In the genomic region with DNA sequence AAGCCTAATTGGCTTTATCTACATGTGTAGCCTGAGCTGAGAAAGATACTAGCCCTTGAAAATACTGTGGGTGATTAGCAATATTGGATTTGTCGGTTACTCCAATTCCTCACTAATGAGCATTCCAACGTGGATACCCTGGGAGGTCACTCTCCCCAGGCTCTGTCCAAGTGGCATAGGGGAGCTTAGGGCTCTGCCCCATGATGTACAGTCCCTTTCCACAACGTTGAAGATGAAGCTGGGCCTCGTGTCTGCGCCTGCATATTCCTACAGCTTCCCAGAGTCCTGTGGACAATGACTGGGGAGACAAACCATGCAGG, we compare ENCODE assay signal across 1 cellular context.
TF ChIP-seq lines count a peak whose summit lies in the region.

No MANE protein-coding gene starts in this region.

TF ChIP-seq in K562, 482 proteins besides CTCF, POLR2A, EP300 and RAD21 (continued from another document and continues in another):
- TF ChIP-seq FOXM1 (IDR thresholded peaks at IDR 0.05; ENCODE audit: low read depth) (no peak), FOXM1 (CRISPR knock-in tag; IDR thresholded peaks at IDR 0.05; ENCODE audit: low read depth) (no peak), ZNF253 (CRISPR knock-in tag; conservative IDR thresholded peaks at IDR 0.05) (peak; percentile 87), GATA2 (CRISPR knock-in tag; IDR thresholded peaks at IDR 0.05) (no peak), NFRKB (IDR thresholded peaks at IDR 0.05; ENCODE audit: low read depth) (no peak), CHD2 (IDR thresholded peaks at IDR 0.05; ENCODE audit: low read depth, low read length) (no peak; the same call in 1 of the 2 replicates), KDM4B (IDR thresholded peaks at IDR 0.05; ENCODE audit: borderline replicate concordance in 2 of 2, low read depth in 1 of 2) (no peak), SIRT6 (IDR thresholded peaks at IDR 0.05; ENCODE audit: low read depth, low read length) (peak; percentile 82), ZBED1 (IDR thresholded peaks at IDR 0.05) (no peak), SMARCA5 (IDR thresholded peaks at IDR 0.05) (no peak), E2F8 (IDR thresholded peaks at IDR 0.05; ENCODE audit: low read depth, partially characterized antibody) (no peak), SIN3A (IDR thresholded peaks at IDR 0.05; ENCODE audit: borderline replicate concordance in 2 of 2, control insufficient read depth in 1 of 2, low read depth in 2 of 2, low read length in 2 of 2) (no peak; a peak in 1 of 4 replicates), KAT8 (IDR thresholded peaks at IDR 0.05; ENCODE audit: low read depth) (no peak), SMAD2 (IDR thresholded peaks at IDR 0.05; ENCODE audit: low read depth, low read length) (no peak), ZNF324 (CRISPR knock-in tag; IDR thresholded peaks at IDR 0.05) (no peak), EHMT2 (IDR thresholded peaks at IDR 0.05) (no peak), TOE1 (IDR thresholded peaks at IDR 0.05; ENCODE audit: borderline replicate concordance) (0 out of 2 replicates have a peak, but pooled peaks have one; percentile 4), TOE1 (CRISPR knock-in tag; IDR thresholded peaks at IDR 0.05; ENCODE audit: borderline replicate concordance, low read depth) (no peak), ZNF217 (CRISPR knock-in tag; IDR thresholded peaks at IDR 0.05) (no peak), JUNB (CRISPR knock-in tag; conservative IDR thresholded peaks at IDR 0.05) (no peak), KDM2B (CRISPR knock-in tag; IDR thresholded peaks at IDR 0.05) (no peak), MLX (CRISPR knock-in tag; conservative IDR thresholded peaks at IDR 0.05) (no peak), ERF (CRISPR knock-in tag; IDR thresholded peaks at IDR 0.05) (peak; percentile 85; the same call in 1 of the 2 replicates), FOXK1 (CRISPR knock-in tag; IDR thresholded peaks at IDR 0.05; ENCODE audit: borderline replicate concordance) (no peak), POLR2AphosphoS5 (IDR thresholded peaks at IDR 0.05; ENCODE audit: control insufficient read depth, insufficient read depth, low read depth, low read length) (peak; percentile 92), EWSR1 (IDR thresholded peaks at IDR 0.05; ENCODE audit: borderline replicate concordance, low read depth, partially characterized antibody) (peak; percentile 71), TGIF2 (CRISPR knock-in tag; IDR thresholded peaks at IDR 0.05) (no peak), STAT5A (IDR thresholded peaks at IDR 0.05; ENCODE audit: borderline replicate concordance, low read length) (peak; percentile 36; the same call in 1 of the 2 replicates), CTBP1 (IDR thresholded peaks at IDR 0.05; ENCODE audit: borderline replicate concordance) (no peak)
- TF ChIP-seq, protein P1, sequence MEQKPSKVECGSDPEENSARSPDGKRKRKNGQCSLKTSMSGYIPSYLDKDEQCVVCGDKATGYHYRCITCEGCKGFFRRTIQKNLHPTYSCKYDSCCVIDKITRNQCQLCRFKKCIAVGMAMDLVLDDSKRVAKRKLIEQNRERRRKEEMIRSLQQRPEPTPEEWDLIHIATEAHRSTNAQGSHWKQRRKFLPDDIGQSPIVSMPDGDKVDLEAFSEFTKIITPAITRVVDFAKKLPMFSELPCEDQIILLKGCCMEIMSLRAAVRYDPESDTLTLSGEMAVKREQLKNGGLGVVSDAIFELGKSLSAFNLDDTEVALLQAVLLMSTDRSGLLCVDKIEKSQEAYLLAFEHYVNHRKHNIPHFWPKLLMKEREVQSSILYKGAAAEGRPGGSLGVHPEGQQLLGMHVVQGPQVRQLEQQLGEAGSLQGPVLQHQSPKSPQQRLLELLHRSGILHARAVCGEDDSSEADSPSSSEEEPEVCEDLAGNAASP (IDR thresholded peaks at IDR 0.05) = no peak
- TF ChIP-seq, protein P2, sequence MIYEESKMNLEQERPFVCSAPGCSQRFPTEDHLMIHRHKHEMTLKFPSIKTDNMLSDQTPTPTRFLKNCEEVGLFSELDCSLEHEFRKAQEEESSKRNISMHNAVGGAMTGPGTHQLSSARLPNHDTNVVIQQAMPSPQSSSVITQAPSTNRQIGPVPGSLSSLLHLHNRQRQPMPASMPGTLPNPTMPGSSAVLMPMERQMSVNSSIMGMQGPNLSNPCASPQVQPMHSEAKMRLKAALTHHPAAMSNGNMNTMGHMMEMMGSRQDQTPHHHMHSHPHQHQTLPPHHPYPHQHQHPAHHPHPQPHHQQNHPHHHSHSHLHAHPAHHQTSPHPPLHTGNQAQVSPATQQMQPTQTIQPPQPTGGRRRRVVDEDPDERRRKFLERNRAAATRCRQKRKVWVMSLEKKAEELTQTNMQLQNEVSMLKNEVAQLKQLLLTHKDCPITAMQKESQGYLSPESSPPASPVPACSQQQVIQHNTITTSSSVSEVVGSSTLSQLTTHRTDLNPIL (CRISPR knock-in tag; IDR thresholded peaks at IDR 0.05) = no peak
- TF ChIP-seq, protein P3, sequence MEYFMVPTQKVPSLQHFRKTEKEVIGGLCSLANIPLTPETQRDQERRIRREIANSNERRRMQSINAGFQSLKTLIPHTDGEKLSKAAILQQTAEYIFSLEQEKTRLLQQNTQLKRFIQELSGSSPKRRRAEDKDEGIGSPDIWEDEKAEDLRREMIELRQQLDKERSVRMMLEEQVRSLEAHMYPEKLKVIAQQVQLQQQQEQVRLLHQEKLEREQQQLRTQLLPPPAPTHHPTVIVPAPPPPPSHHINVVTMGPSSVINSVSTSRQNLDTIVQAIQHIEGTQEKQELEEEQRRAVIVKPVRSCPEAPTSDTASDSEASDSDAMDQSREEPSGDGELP (CRISPR knock-in tag; IDR thresholded peaks at IDR 0.05; ENCODE audit: borderline replicate concordance) = no peak
- TF ChIP-seq, protein P4, sequence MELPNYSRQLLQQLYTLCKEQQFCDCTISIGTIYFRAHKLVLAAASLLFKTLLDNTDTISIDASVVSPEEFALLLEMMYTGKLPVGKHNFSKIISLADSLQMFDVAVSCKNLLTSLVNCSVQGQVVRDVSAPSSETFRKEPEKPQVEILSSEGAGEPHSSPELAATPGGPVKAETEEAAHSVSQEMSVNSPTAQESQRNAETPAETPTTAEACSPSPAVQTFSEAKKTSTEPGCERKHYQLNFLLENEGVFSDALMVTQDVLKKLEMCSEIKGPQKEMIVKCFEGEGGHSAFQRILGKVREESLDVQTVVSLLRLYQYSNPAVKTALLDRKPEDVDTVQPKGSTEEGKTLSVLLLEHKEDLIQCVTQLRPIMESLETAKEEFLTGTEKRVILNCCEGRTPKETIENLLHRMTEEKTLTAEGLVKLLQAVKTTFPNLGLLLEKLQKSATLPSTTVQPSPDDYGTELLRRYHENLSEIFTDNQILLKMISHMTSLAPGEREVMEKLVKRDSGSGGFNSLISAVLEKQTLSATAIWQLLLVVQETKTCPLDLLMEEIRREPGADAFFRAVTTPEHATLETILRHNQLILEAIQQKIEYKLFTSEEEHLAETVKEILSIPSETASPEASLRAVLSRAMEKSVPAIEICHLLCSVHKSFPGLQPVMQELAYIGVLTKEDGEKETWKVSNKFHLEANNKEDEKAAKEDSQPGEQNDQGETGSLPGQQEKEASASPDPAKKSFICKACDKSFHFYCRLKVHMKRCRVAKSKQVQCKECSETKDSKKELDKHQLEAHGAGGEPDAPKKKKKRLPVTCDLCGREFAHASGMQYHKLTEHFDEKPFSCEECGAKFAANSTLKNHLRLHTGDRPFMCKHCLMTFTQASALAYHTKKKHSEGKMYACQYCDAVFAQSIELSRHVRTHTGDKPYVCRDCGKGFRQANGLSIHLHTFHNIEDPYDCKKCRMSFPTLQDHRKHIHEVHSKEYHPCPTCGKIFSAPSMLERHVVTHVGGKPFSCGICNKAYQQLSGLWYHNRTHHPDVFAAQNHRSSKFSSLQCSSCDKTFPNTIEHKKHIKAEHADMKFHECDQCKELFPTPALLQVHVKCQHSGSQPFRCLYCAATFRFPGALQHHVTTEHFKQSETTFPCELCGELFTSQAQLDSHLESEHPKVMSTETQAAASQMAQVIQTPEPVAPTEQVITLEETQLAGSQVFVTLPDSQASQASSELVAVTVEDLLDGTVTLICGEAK (IDR thresholded peaks at IDR 0.05) = no peak
- TF ChIP-seq, protein P4 (CRISPR knock-in tag; IDR thresholded peaks at IDR 0.05) = no peak
- TF ChIP-seq, protein P5, sequence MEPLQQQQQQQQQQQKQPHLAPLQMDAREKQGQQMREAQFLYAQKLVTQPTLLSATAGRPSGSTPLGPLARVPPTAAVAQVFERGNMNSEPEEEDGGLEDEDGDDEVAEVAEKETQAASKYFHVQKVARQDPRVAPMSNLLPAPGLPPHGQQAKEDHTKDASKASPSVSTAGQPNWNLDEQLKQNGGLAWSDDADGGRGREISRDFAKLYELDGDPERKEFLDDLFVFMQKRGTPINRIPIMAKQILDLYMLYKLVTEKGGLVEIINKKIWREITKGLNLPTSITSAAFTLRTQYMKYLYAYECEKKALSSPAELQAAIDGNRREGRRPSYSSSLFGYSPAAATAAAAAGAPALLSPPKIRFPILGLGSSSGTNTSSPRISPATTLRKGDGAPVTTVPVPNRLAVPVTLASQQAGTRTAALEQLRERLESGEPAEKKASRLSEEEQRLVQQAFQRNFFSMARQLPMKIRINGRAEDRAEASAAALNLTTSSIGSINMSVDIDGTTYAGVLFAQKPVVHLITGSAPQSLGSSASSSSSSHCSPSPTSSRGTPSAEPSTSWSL (CRISPR knock-in tag; IDR thresholded peaks at IDR 0.05; ENCODE audit: borderline replicate concordance) = no peak
